In genomic region chr12:108814462-108815211, GRCh38 we compare ENCODE assay signal across 14 cellular contexts. TPM values are rescaled to one million over a fixed set of nuclear protein-coding genes. Genes with fewer than 3 reads are reported as not detected.
DNase-seq lines count a peak whose midpoint lies in the region; ATAC-seq and TF ChIP-seq lines count a peak whose summit lies in the region.
"Had no signal": no experiment of that assay in that cellular context is flagged by ENCODE, and none has a peak within 500 bp of the region (broad histone marks: within the 10 kb centered on the region; RNA-seq: fewer than 3 reads in every experiment).

No MANE protein-coding gene starts in this region.

- no peak overlapping the region for H3K4me3 ChIP-seq in lung
- no peak overlapping the region for H3K4me3 ChIP-seq in upper lobe of left lung

- POLR2A ChIA-PET in activated CD8-positive, alpha-beta T cell treated with anti-CD3 and anti-CD28 coated beads, Interleukin-2, amount 10 ng/mL, durations not matched to agents 7 days and 5 days (lab: Charles Lee) = no interaction called here

- H3K36me3 Mint-ChIP-seq in activated naive CD4-positive, alpha-beta T cell treated with anti-CD3 and anti-CD28 coated beads, Interleukin-2, amount 50 U/mL, for 72 hours = peaks cover 0 to 4% of the 10 kb centered on the region in 2 donors
- H3K36me3 Mint-ChIP-seq in central memory CD8-positive, alpha-beta T cell (ENCODE audit: insufficient read depth) = peaks cover 31% of the 10 kb centered on the region
- H3K36me3 Mint-ChIP-seq in activated CD8-positive, alpha-beta T cell treated with anti-CD3 and anti-CD28 coated beads, Interleukin-2, amount 10 ng/mL, durations not matched to agents 7 days and 5 days (ENCODE audit: low read depth) = peaks cover 22% of the 10 kb centered on the region

- no peak for ATAC-seq in activated naive CD4-positive, alpha-beta T cell treated with anti-CD3 and anti-CD28 coated beads, Interleukin-2, amount 50 U/mL, for 72 hours
- ATAC-seq in central memory CD8-positive, alpha-beta T cell (replicated peaks; ENCODE audit: extremely low read depth, poor library complexity, severe bottlenecking) = no peak
- ATAC-seq in lung (ENCODE audit: insufficient read depth, low FRiP score) (no peak), upper lobe of left lung (ENCODE audit: low FRiP score in 2 of 2) (no peak), HG02763 (IDR thresholded peaks at IDR 0.05; ENCODE audit: unreplicated experiment) (no peak), GM18867 (IDR thresholded peaks at IDR 0.05; ENCODE audit: unreplicated experiment) (no peak)
- ATAC-seq in activated CD8-positive, alpha-beta T cell treated with anti-CD3 and anti-CD28 coated beads, Interleukin-2, amount 10 ng/mL, durations not matched to agents 7 days and 5 days = no peak
- ATAC-seq: activated T-cell treated with anti-CD3 and anti-CD28 coated beads, Interleukin-2, amount 50 U/mL, for 4 hours had no signal

- CTCF ChIA-PET in activated CD8-positive, alpha-beta T cell treated with anti-CD3 and anti-CD28 coated beads, Interleukin-2, amount 10 ng/mL, durations not matched to agents 7 days and 5 days (lab: Charles Lee) = no interaction called here

- H3K27ac Mint-ChIP-seq in activated naive CD4-positive, alpha-beta T cell treated with anti-CD3 and anti-CD28 coated beads, Interleukin-2, amount 50 U/mL, for 72 hours = peak overlapping the region; percentile 52 to 59
- H3K27ac Mint-ChIP-seq in central memory CD8-positive, alpha-beta T cell (ENCODE audit: low read depth) = peak overlapping the region; percentile 78
- no peak overlapping the region for H3K27ac Mint-ChIP-seq in activated CD8-positive, alpha-beta T cell treated with anti-CD3 and anti-CD28 coated beads, Interleukin-2, amount 10 ng/mL, durations not matched to agents 7 days and 5 days

- peaks cover 15 to 19% of the 10 kb centered on the region in 2 donors for H3K4me1 ChIP-seq in lung (ENCODE audit: control insufficient read depth in 2 of 2, insufficient read depth in 2 of 2, low read length in 2 of 2)
- H3K4me1 ChIP-seq in upper lobe of left lung = peaks cover 10 to 39% (median 26%) of the 10 kb centered on the region in 4 donors

- H3K9me3 ChIP-seq in lung (ENCODE audit: control insufficient read depth in 2 of 2, insufficient read depth in 1 of 2, low read length in 1 of 2) (no peaks in the 10 kb centered on the region), upper lobe of left lung (no peaks in the 10 kb centered on the region)
- H3K9me3 ChIP-seq: neutrophil had no signal

- TF ChIP-seq CTCF in lung (IDR thresholded peaks at IDR 0.05; ENCODE audit: control extremely low read depth, extremely low read depth) (no peak), upper lobe of left lung (IDR thresholded peaks at IDR 0.05) (no peak)

- WGBS in lung, 2 donors = 81 to 88% methylated on average over 27 of the region's 27 CpGs
- WGBS in upper lobe of left lung, 2 donors = 82 to 85% methylated on average over 27 of the region's 27 CpGs

- H3K4me3 Mint-ChIP-seq in central memory CD8-positive, alpha-beta T cell = no peak overlapping the region
- H3K4me3 Mint-ChIP-seq in activated CD8-positive, alpha-beta T cell treated with anti-CD3 and anti-CD28 coated beads, Interleukin-2, amount 10 ng/mL, durations not matched to agents 7 days and 5 days = no peak overlapping the region
- H3K4me3 Mint-ChIP-seq: activated T-cell treated with anti-CD3 and anti-CD28 coated beads, Interleukin-2, amount 50 U/mL, for 4 hours had no signal

- H3K27me3 ChIP-seq in lung (ENCODE audit: control insufficient read depth, insufficient read depth) (no peaks in the 10 kb centered on the region), upper lobe of left lung (no peaks in the 10 kb centered on the region)
- H3K27me3 ChIP-seq: neutrophil had no signal

- peaks cover 24 to 51% of the 10 kb centered on the region in 2 donors for H3K36me3 ChIP-seq in lung (ENCODE audit: control insufficient read depth in 2 of 2, insufficient read depth in 2 of 2, low read length in 2 of 2)
- peaks cover 11 to 96% (median 41%) of the 10 kb centered on the region in 4 donors for H3K36me3 ChIP-seq in upper lobe of left lung

- H3K27ac ChIP-seq in lung (ENCODE audit: low read depth in 1 of 2, low read length in 1 of 2) (peak overlapping the region; percentile 12 to 42), upper lobe of left lung (peak overlapping the region in 3 of 4 donors; percentile 49 to 57 (median 54))
- H3K27ac ChIP-seq: HL-60, neutrophil had no signal

- no peak for TF ChIP-seq POLR2A in upper lobe of left lung (IDR thresholded peaks at IDR 0.05)

- H3K4me1 Mint-ChIP-seq in central memory CD8-positive, alpha-beta T cell = peaks cover 6% of the 10 kb centered on the region
- H3K4me1 Mint-ChIP-seq in activated CD8-positive, alpha-beta T cell treated with anti-CD3 and anti-CD28 coated beads, Interleukin-2, amount 10 ng/mL, durations not matched to agents 7 days and 5 days (ENCODE audit: low read depth) = peaks cover 3% of the 10 kb centered on the region

- H3K9me3 Mint-ChIP-seq in activated naive CD4-positive, alpha-beta T cell treated with anti-CD3 and anti-CD28 coated beads, Interleukin-2, amount 50 U/mL, for 72 hours = no peaks in the 10 kb centered on the region
- H3K9me3 Mint-ChIP-seq in central memory CD8-positive, alpha-beta T cell = no peaks in the 10 kb centered on the region
- H3K9me3 Mint-ChIP-seq in activated CD8-positive, alpha-beta T cell treated with anti-CD3 and anti-CD28 coated beads, Interleukin-2, amount 10 ng/mL, durations not matched to agents 7 days and 5 days (ENCODE audit: insufficient read depth) = no peaks in the 10 kb centered on the region
- H3K9me3 Mint-ChIP-seq: activated T-cell treated with anti-CD3 and anti-CD28 coated beads, Interleukin-2, amount 50 U/mL, for 4 hours had no signal

- no peak for DNase-seq in activated naive CD4-positive, alpha-beta T cell treated with anti-CD3 and anti-CD28 coated beads, Interleukin-2, amount 50 U/mL, for 72 hours (ENCODE audit: low spot score in 2 of 2)
- no peak for DNase-seq in activated naive CD4-positive, alpha-beta T cell (lab: John Stamatoyannopoulos, UW)
- no peak for DNase-seq in central memory CD8-positive, alpha-beta T cell (ENCODE audit: low spot score in 2 of 2)
- DNase-seq in lung (ENCODE audit: low spot score) (no peak), upper lobe of left lung (peak in 1 of 2 donors; percentile 84)
- DNase-seq in activated CD8-positive, alpha-beta T cell treated with anti-CD3 and anti-CD28 coated beads, Interleukin-2, amount 10 ng/mL, durations not matched to agents 7 days and 5 days = no peak
- DNase-seq: activated CD4-positive, CD25-positive, alpha-beta regulatory T cell; activated T-cell treated with anti-CD3 and anti-CD28 coated beads, Interleukin-2, amount 50 U/mL, for 4 hours; NCI-H2081 treated with DMSO at 0.1 percent for 48 hours; SW 1271 had no signal

- no peak for TF ChIP-seq EP300 in upper lobe of left lung (IDR thresholded peaks at IDR 0.05)

- H3K27me3 Mint-ChIP-seq in central memory CD8-positive, alpha-beta T cell = no peaks in the 10 kb centered on the region
- H3K27me3 Mint-ChIP-seq in activated CD8-positive, alpha-beta T cell treated with anti-CD3 and anti-CD28 coated beads, Interleukin-2, amount 10 ng/mL, durations not matched to agents 7 days and 5 days (ENCODE audit: low read depth) = no peaks in the 10 kb centered on the region

RNA-seq across cellular contexts. Expression of gene SSH1, which starts 42.7 kb away (rescaled TPM):
- 10 to 100 TPM; 25.3 to 36.0 TPM for total RNA-seq in activated naive CD4-positive, alpha-beta T cell treated with anti-CD3 and anti-CD28 coated beads, Interleukin-2, amount 50 U/mL, for 72 hours
- 10 to 100 TPM; 29.0 to 39.5 TPM for total RNA-seq in lung
- polyA plus RNA-seq in lung = 10 to 100 TPM in 1 of 2 donors, 1 to 10 TPM in 1; 7.2 to 13.4 TPM
- 10 to 100 TPM; 23.9 to 66.0 (median 43.8) TPM for total RNA-seq in upper lobe of left lung
- 10 to 100 TPM; 27.5 to 29.8 TPM for total RNA-seq in activated CD8-positive, alpha-beta T cell treated with anti-CD3 and anti-CD28 coated beads, Interleukin-2, amount 10 ng/mL, durations not matched to agents 7 days and 5 days
